10 cellular contexts compared by ENCODE assay signal in the genomic region with DNA sequence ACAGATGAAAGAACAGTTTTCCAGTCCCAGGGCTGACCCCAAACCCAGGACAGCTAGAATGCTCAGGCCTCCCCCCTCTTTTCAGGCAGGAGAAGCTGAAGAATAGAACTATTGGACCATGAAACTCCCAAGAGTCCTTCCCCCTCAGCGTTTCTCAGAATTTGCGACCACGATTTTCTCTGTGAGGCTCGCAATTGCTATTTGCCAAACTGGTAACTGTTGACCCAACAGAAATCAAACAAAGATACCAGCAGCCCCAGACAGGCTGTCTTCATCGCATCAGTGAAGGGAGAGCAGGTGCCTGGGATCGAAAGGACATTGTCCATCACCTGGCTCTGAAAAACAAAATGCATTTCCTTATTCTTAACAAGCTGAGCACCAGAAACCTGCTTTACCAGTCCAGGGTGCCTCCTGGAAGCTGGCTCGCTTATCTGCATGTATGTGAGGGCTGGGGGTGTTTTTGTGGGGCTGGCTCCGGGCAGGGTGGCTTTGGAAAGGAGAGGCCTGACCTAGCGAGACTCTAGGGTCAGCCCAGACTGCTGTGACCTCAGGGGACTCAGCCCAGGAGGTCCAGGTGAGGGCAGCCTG. TPM values are rescaled to one million over a fixed set of nuclear protein-coding genes. Genes with fewer than 3 reads are reported as not detected.
DNase-seq lines count a peak whose midpoint lies in the region; ATAC-seq and TF ChIP-seq lines count a peak whose summit lies in the region.
"Had no signal": no experiment of that assay in that cellular context is flagged by ENCODE, and none has a peak within 500 bp of the region (broad histone marks: within the 10 kb centered on the region; RNA-seq: fewer than 3 reads in every experiment).

No MANE protein-coding gene starts in this region.

- no peaks in the 10 kb centered on the region for H3K27me3 ChIP-seq in SK-N-SH (ENCODE audit: insufficient read depth)
- H3K27me3 ChIP-seq: ovary had no signal

- TF ChIP-seq CTCF in SK-N-SH (IDR thresholded peaks at IDR 0.05) (no peak), brain (conservative IDR thresholded peaks at IDR 0.05) (no peak), osteocyte (IDR thresholded peaks at IDR 0.05) (no peak)

- H3K4me3 Mint-ChIP-seq in brain (peak overlapping the region; percentile 21 to 61 (median 33)), osteocyte (ENCODE audit: unreplicated experiment) (no peak overlapping the region)

- no peak for TF ChIP-seq EP300 in SK-N-SH (IDR thresholded peaks at IDR 0.05; ENCODE audit: borderline replicate concordance in 1 of 2, low read depth in 1 of 2, low read length in 1 of 2)

- H3K27ac Mint-ChIP-seq in brain (peak overlapping the region; percentile 58 to 92 (median 62)), osteocyte (ENCODE audit: unreplicated experiment) (no peak overlapping the region)

- peaks cover 0 to 2% (median 0%) of the 10 kb centered on the region in 5 experiments for H3K9me3 Mint-ChIP-seq in brain
- no peaks in the 10 kb centered on the region for H3K9me3 Mint-ChIP-seq in osteocyte (ENCODE audit: unreplicated experiment)

- no peak for TF ChIP-seq RAD21 in SK-N-SH (IDR thresholded peaks at IDR 0.05; ENCODE audit: low read length)

- H3K36me3 ChIP-seq in SK-N-SH (replicated peaks in 1 of 2; ENCODE audit: control insufficient read depth in 1 of 2, insufficient read depth in 2 of 2, low read length in 1 of 2) (no peaks in the 10 kb centered on the region), mesodermal cell (ENCODE audit: control insufficient read depth, insufficient read depth, low read length) (no peaks in the 10 kb centered on the region)
- H3K36me3 ChIP-seq: ovary had no signal

- no peak for DNase-seq in SK-N-SH
- no peak for DNase-seq in H4 (ENCODE audit: low spot score)
- DNase-seq in osteocyte (ENCODE audit: extremely low spot score, unreplicated experiment), result no peak
- DNase-seq: activated CD8-positive, alpha-beta memory T cell treated with anti-CD3 and anti-CD28 coated beads, Interleukin-2, amount 50 U/mL, for 4 hours; ovary had no signal

- peaks cover 36% of the 10 kb centered on the region for H3K79me2 ChIP-seq in SK-N-SH (ENCODE audit: insufficient read depth)

- no peak overlapping the region for H3K4me3 ChIP-seq in SK-N-SH (ENCODE audit: low read depth in 2 of 2, low read length in 1 of 2)
- H3K4me3 ChIP-seq in mesodermal cell (ENCODE audit: extremely low read depth, insufficient read depth, low read length, poor library complexity, severe bottlenecking), result no peak overlapping the region
- H3K4me3 ChIP-seq: ovary had no signal

- POLR2A ChIA-PET in SK-N-SH (lab: Yijun Ruan, JAX), result no interaction called here

- H4K20me1 ChIP-seq in SK-N-SH (ENCODE audit: insufficient read depth), result no peaks in the 10 kb centered on the region

- no peak overlapping the region for H2AFZ ChIP-seq in SK-N-SH (ENCODE audit: low read depth)

- H3K9me3 ChIP-seq in SK-N-SH (no peaks in the 10 kb centered on the region), mesodermal cell (ENCODE audit: control insufficient read depth, low read length) (no peaks in the 10 kb centered on the region)
- H3K9me3 ChIP-seq: ovary had no signal

- H3F3A ChIP-seq in SK-N-SH (replicated peaks; ENCODE audit: insufficient read depth), result peaks cover 13% of the 10 kb centered on the region

- H3K36me3 Mint-ChIP-seq in brain (no peaks in the 10 kb centered on the region), osteocyte (ENCODE audit: unreplicated experiment) (no peaks in the 10 kb centered on the region)

- H3K4me1 ChIP-seq in SK-N-SH (ENCODE audit: control insufficient read depth in 1 of 2, insufficient read depth in 2 of 2, low read depth in 1 of 2, low read length in 1 of 2) (peaks cover 15 to 27% of the 10 kb centered on the region in 2 experiments; a peak in 3 of 4 replicates), mesodermal cell (ENCODE audit: control insufficient read depth, insufficient read depth, low read length, poor library complexity, severe bottlenecking) (peaks cover 37% of the 10 kb centered on the region)

- H3K9me2 ChIP-seq in SK-N-SH, result no peaks in the 10 kb centered on the region

- no peak for ATAC-seq in SK-N-SH treated with all-trans-retinoic acid at 6 μM for 48 hours
- no peak for ATAC-seq in GM19463 (IDR thresholded peaks at IDR 0.05; ENCODE audit: unreplicated experiment)
- no peak for ATAC-seq in GM18867 (IDR thresholded peaks at IDR 0.05; ENCODE audit: unreplicated experiment)

- WGBS in SK-N-SH (ENCODE audit: low lambda C conversion rate), result 81% methylated on average over 8 of the region's 9 CpGs
- 93 to 94% methylated on average over 8 of the region's 9 CpGs for WGBS in mesodermal cell (ENCODE audit: insufficient coverage in 2 of 2), 2 experiments

- H3K27ac ChIP-seq in SK-N-SH (ENCODE audit: low read depth in 2 of 2, low read length in 1 of 2) (peak overlapping the region in 1 of 2 experiments; percentile 88; a peak in 2 of 4 replicates), mesodermal cell (ENCODE audit: low read depth, low read length, severe bottlenecking) (peak overlapping the region; percentile 93)
- H3K27ac ChIP-seq: ovary had no signal

- CTCF ChIA-PET in SK-N-SH (lab: Yijun Ruan, JAX), result interaction anchor here (0.8 to 1.6 kb wide), 2 partner anchors 10 to 12 kb away, joined by 3 read pairs; no protein-coding TSS in a partner anchor

- H3K4me2 ChIP-seq in SK-N-SH, result peak overlapping the region; percentile 56; the same call in 1 of the 2 replicates

- no peaks in the 10 kb centered on the region for H3K27me3 Mint-ChIP-seq in brain
- H3K27me3 Mint-ChIP-seq in osteocyte (ENCODE audit: unreplicated experiment), result no peaks in the 10 kb centered on the region

- peak overlapping the region; percentile 59; the same call in 1 of the 2 replicates for H3K9ac ChIP-seq in SK-N-SH

- H3K4me1 Mint-ChIP-seq in brain (peaks cover 56% of the 10 kb centered on the region), osteocyte (ENCODE audit: unreplicated experiment) (peaks cover 12% of the 10 kb centered on the region)

TF ChIP-seq in SK-N-SH, 30 proteins besides CTCF, POLR2A, EP300 and RAD21 (continues in another document):
- TF ChIP-seq MXI1 (IDR thresholded peaks at IDR 0.05; ENCODE audit: low read depth, low read length) (no peak), FOSL2 (IDR thresholded peaks at IDR 0.05; ENCODE audit: borderline replicate concordance, low read depth) (no peak), ELF1 (IDR thresholded peaks at IDR 0.05) (no peak)

TF ChIP-seq in SK-N-SH treated with all-trans-retinoic acid at 6 μM for 48 hours, 23 proteins besides CTCF, POLR2A, EP300 and RAD21 (continues in another document):
- TF ChIP-seq, protein P1, sequence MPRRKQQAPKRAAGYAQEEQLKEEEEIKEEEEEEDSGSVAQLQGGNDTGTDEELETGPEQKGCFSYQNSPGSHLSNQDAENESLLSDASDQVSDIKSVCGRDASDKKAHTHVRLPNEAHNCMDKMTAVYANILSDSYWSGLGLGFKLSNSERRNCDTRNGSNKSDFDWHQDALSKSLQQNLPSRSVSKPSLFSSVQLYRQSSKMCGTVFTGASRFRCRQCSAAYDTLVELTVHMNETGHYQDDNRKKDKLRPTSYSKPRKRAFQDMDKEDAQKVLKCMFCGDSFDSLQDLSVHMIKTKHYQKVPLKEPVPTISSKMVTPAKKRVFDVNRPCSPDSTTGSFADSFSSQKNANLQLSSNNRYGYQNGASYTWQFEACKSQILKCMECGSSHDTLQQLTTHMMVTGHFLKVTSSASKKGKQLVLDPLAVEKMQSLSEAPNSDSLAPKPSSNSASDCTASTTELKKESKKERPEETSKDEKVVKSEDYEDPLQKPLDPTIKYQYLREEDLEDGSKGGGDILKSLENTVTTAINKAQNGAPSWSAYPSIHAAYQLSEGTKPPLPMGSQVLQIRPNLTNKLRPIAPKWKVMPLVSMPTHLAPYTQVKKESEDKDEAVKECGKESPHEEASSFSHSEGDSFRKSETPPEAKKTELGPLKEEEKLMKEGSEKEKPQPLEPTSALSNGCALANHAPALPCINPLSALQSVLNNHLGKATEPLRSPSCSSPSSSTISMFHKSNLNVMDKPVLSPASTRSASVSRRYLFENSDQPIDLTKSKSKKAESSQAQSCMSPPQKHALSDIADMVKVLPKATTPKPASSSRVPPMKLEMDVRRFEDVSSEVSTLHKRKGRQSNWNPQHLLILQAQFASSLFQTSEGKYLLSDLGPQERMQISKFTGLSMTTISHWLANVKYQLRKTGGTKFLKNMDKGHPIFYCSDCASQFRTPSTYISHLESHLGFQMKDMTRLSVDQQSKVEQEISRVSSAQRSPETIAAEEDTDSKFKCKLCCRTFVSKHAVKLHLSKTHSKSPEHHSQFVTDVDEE (CRISPR knock-in tag; IDR thresholded peaks at IDR 0.05), result no peak
- TF ChIP-seq, protein P2, sequence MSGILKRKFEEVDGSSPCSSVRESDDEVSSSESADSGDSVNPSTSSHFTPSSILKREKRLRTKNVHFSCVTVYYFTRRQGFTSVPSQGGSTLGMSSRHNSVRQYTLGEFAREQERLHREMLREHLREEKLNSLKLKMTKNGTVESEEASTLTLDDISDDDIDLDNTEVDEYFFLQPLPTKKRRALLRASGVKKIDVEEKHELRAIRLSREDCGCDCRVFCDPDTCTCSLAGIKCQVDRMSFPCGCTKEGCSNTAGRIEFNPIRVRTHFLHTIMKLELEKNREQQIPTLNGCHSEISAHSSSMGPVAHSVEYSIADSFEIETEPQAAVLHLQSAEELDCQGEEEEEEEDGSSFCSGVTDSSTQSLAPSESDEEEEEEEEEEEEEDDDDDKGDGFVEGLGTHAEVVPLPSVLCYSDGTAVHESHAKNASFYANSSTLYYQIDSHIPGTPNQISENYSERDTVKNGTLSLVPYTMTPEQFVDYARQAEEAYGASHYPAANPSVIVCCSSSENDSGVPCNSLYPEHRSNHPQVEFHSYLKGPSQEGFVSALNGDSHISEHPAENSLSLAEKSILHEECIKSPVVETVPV (CRISPR knock-in tag; IDR thresholded peaks at IDR 0.05), result no peak
- TF ChIP-seq, protein P3, sequence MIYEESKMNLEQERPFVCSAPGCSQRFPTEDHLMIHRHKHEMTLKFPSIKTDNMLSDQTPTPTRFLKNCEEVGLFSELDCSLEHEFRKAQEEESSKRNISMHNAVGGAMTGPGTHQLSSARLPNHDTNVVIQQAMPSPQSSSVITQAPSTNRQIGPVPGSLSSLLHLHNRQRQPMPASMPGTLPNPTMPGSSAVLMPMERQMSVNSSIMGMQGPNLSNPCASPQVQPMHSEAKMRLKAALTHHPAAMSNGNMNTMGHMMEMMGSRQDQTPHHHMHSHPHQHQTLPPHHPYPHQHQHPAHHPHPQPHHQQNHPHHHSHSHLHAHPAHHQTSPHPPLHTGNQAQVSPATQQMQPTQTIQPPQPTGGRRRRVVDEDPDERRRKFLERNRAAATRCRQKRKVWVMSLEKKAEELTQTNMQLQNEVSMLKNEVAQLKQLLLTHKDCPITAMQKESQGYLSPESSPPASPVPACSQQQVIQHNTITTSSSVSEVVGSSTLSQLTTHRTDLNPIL (CRISPR knock-in tag; IDR thresholded peaks at IDR 0.05; ENCODE audit: low read depth), result no peak
- no peak for TF ChIP-seq ARNTL (CRISPR knock-in tag; IDR thresholded peaks at IDR 0.05; ENCODE audit: borderline replicate concordance, low read depth)

RNA-seq across cellular contexts. Expression of a gene that starts 24.6 kb away (rescaled TPM):
- polyA plus RNA-seq in SK-N-SH (2012; rRNA removed) (15.2 and 16.9 TPM in 2 replicates), brain (ENCODE audit: insufficient read depth, low read depth, low replicate concordance) (29.0 TPM)
- 12.4 and 13.0 TPM in 2 replicates for polyA plus RNA-seq in SK-N-SH (2012; cell fraction: cytosol; rRNA removed)
- 15.6 and 17.4 TPM in 2 replicates for polyA plus RNA-seq in SK-N-SH (2012; cell fraction: nucleus; rRNA removed)
- polyA plus RNA-seq in mesodermal cell (2013, experiment 1 of 2), result 11.4 TPM
- polyA plus RNA-seq in mesodermal cell (2013, experiment 2 of 2), result 8.2 TPM
- total RNA-seq in H4 (2014; rRNA removed; shearing (Covaris generic)), result 3.2 and 8.3 TPM in 2 replicates
- total RNA-seq in osteocyte, result 2.2 and 3.6 TPM in 2 replicates
